Comparison of ENCODE assay signal across 8 cellular contexts in genomic region chr22:19853879-19854777, GRCh38. TPM values are rescaled to one million over a fixed set of nuclear protein-coding genes. Genes with fewer than 3 reads are reported as not detected.
DNase-seq lines count a peak whose midpoint lies in the region; ATAC-seq and TF ChIP-seq lines count a peak whose summit lies in the region.

No MANE protein-coding gene starts in this region.

- in situ Hi-C loops in G401 (cut with HindIII; ENCODE audit: low sequenced_read_pairs), result no loop called here

- no peak for TF ChIP-seq CTCF in fibroblast of mammary gland (conservative IDR thresholded peaks at IDR 0.05; ENCODE audit: control insufficient read depth, insufficient read depth, low read depth, low read length)
- TF ChIP-seq CTCF in nephron progenitor cell (IDR thresholded peaks at IDR 0.05), result no peak

- DNase-seq in G401 (ENCODE audit: low spot score) (peak; percentile 33), T-helper 17 cell (no peak), fibroblast of mammary gland (ENCODE audit: low read depth) (no peak), nephron progenitor cell (peak; percentile 60), HuH-7 (ENCODE audit: low spot score) (no peak), NK-92 (lab: John Stamatoyannopoulos, UW; ENCODE audit: unreplicated experiment) (no peak), Kasumi-1 (lab: John Stamatoyannopoulos, UW) (no peak)

- no peaks in the 10 kb centered on the region for H3K27me3 Mint-ChIP-seq in T-helper 17 cell
- peaks cover 4% of the 10 kb centered on the region for H3K27me3 Mint-ChIP-seq in nephron progenitor cell (ENCODE audit: low read depth, poor library complexity)

- H3K4me3 Mint-ChIP-seq in T-helper 17 cell, result peak overlapping the region; percentile 95
- H3K4me3 Mint-ChIP-seq in nephron progenitor cell, result peak overlapping the region; percentile 91

- peak overlapping the region; percentile 92 for H3K27ac Mint-ChIP-seq in T-helper 17 cell
- peak overlapping the region; percentile 90 for H3K27ac Mint-ChIP-seq in nephron progenitor cell

- H3K36me3 Mint-ChIP-seq in T-helper 17 cell (ENCODE audit: low read depth) (no peaks in the 10 kb centered on the region), nephron progenitor cell (ENCODE audit: low read depth) (peaks cover 13% of the 10 kb centered on the region)

- H3K9me3 ChIP-seq in T-helper 17 cell (ENCODE audit: control insufficient read depth, low read length, poor library complexity, severe bottlenecking), result no peaks in the 10 kb centered on the region

- H3K4me1 Mint-ChIP-seq in T-helper 17 cell, result peaks cover 35% of the 10 kb centered on the region
- H3K4me1 Mint-ChIP-seq in nephron progenitor cell, result peaks cover 42% of the 10 kb centered on the region

- ATAC-seq in HG02571 (IDR thresholded peaks at IDR 0.05; ENCODE audit: unreplicated experiment) (peak; percentile 6), T-helper 17 cell (no peak)

- no peaks in the 10 kb centered on the region for H3K9me3 Mint-ChIP-seq in nephron progenitor cell

- H3K4me3 ChIP-seq in fibroblast of mammary gland (ENCODE audit: control insufficient read depth, low read depth, low read length), result peak overlapping the region; percentile 89

RNA-seq across cellular contexts. Expression of gene GNB1L, which starts 0.5 kb away (rescaled TPM):
- total RNA-seq in G401 (2014; rRNA removed; shearing (Covaris generic)), result 20.4 TPM in 2 replicates
- total RNA-seq in T-helper 17 cell, result 1 to 10 TPM; 5.0 to 6.2 TPM

RNA-seq across cellular contexts. Expression of gene RTL10, which starts 0.5 kb away (rescaled TPM):
- 4.6 and 11.0 TPM in 2 replicates for total RNA-seq in G401 (2014; rRNA removed; shearing (Covaris generic))
- 10 to 100 TPM; 12.4 to 13.1 TPM for total RNA-seq in T-helper 17 cell

Comparison
In these comparisons a context has a peak if more than half of its experiments do, and no peak if none do; other contexts are left out.
1. DNase-seq: peak in G401 (single experiment) and nephron progenitor cell (single experiment); none in T-helper 17 cell (0 of 3), fibroblast of mammary gland (single experiment), HuH-7 (single experiment), NK-92 (single experiment) and Kasumi-1 (0 of 2).